In the genomic region with DNA sequence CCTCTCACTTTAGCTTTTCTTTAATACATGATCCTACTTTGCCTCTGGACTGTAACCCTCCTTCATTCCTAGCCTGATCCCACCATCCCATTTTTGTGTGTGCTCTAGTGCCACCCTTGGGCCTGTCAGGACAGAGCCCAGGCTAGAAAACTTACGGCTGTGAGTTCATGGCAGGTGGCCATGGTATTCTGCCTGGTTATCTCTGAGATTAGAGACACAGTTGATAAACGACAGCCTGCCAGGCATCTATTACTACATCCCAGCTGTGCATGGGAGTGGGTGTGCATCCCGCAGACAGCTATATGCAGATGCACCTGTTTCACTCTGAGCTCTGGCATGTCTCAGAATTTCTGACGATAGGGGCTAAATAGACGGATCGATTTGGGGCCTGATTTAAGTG, we compare ENCODE assay signal across 22 cellular contexts.
DNase-seq lines count a peak whose midpoint lies in the region; ATAC-seq and TF ChIP-seq lines count a peak whose summit lies in the region.
"Had no signal": no experiment of that assay in that cellular context is flagged by ENCODE, and none has a peak within 500 bp of the region (broad histone marks: within the 10 kb centered on the region; RNA-seq: fewer than 3 reads in every experiment).

No MANE protein-coding gene starts in this region.

- intact Hi-C loops in Right ventricle myocardium inferior (cut with DNase I), result no loop called here
- intact Hi-C loops in Right ventricle myocardium superior (cut with DNase I), result no loop called here

- ATAC-seq in Right ventricle myocardium inferior (peak; percentile 20), Right ventricle myocardium superior (ENCODE audit: poor library complexity) (no peak)
- ATAC-seq: A549, GM23338, HCT116, T-cell had no signal

- no peak overlapping the region for H3K4me3 ChIP-seq in endodermal cell (ENCODE audit: low read length)
- H3K4me3 ChIP-seq: A549, GM23338, SK-N-MC had no signal

- H3K4me3 Mint-ChIP-seq in endodermal cell, result no peak overlapping the region
- H3K4me3 Mint-ChIP-seq: B cell; GM23338; T-cell; T-helper 2 cell treated with Interferon-gamma antibody and Interleukin-4, amounts not matched to agents 5 μg/mL and 100 μg/mL, for 36 hours had no signal

- no peaks in the 10 kb centered on the region for H3K4me1 Mint-ChIP-seq in endodermal cell
- H3K4me1 Mint-ChIP-seq: B cell, GM23338, T-cell had no signal

- H3K9ac ChIP-seq in endodermal cell (ENCODE audit: extremely low read depth, low read length, poor library complexity, severe bottlenecking), result no peak overlapping the region
- H3K9ac ChIP-seq: KMS-11 had no signal

- H3K36me3 ChIP-seq in endodermal cell (ENCODE audit: control insufficient read depth, insufficient read depth, low read length), result no peaks in the 10 kb centered on the region

- H3K27me3 Mint-ChIP-seq in endodermal cell (ENCODE audit: insufficient read depth), result peaks cover 12% of the 10 kb centered on the region
- H3K27me3 Mint-ChIP-seq: B cell had no signal

- DNase-seq in Right ventricle myocardium inferior (ENCODE audit: missing footprints) (no peak), Right ventricle myocardium superior (no peak), NCI-H2171 treated with DMSO at 0.1 percent for 48 hours (lab: John Stamatoyannopoulos, UW) (peak; percentile 68), endodermal cell (no peak), SW480 (ENCODE audit: low spot score) (no peak), NCI-H748 (lab: John Stamatoyannopoulos, UW; ENCODE audit: unreplicated experiment) (no peak), 8988T (no peak)
- DNase-seq: DMS79 treated with DMSO at 0.1 percent for 48 hours, IMR-90, NCI-H187, NCI-H2107, NCI-H2227 treated with DMSO at 0.1 percent for 48 hours, NCI-H510A, SHP77, T-cell had no signal

- no peak overlapping the region for H3K27ac Mint-ChIP-seq in endodermal cell
- H3K27ac Mint-ChIP-seq: B cell; GM23338; T-cell; T-helper 2 cell treated with Interferon-gamma antibody and Interleukin-4, amounts not matched to agents 5 μg/mL and 100 μg/mL, for 36 hours had no signal

- peak; percentile 42 for TF ChIP-seq CTCF in endodermal cell (conservative IDR thresholded peaks at IDR 0.05)

- peaks cover 17% of the 10 kb centered on the region for H3K27me3 ChIP-seq in endodermal cell (ENCODE audit: control insufficient read depth, insufficient read depth, low read length, poor library complexity, severe bottlenecking)

- H3K4me1 ChIP-seq in endodermal cell (ENCODE audit: control insufficient read depth, insufficient read depth, low read length), result no peaks in the 10 kb centered on the region
- H3K4me1 ChIP-seq: A549 had no signal

- 84 to 88% methylated on average over 6 of the region's 6 CpGs for WGBS in endodermal cell (ENCODE audit: insufficient coverage in 1 of 2, insufficient read length in 1 of 2), 2 experiments

- H3K27ac ChIP-seq in endodermal cell (ENCODE audit: low read depth, low read length), result no peak overlapping the region
- H3K27ac ChIP-seq: A549, KMS-11, SK-N-MC had no signal

- peaks cover 24% of the 10 kb centered on the region for H3K9me3 Mint-ChIP-seq in endodermal cell

- H3K36me3 Mint-ChIP-seq in endodermal cell (ENCODE audit: low read depth), result no peaks in the 10 kb centered on the region
- H3K36me3 Mint-ChIP-seq: T-cell had no signal

- peaks cover 18% of the 10 kb centered on the region for H3K9me3 ChIP-seq in endodermal cell (ENCODE audit: control insufficient read depth, low read length)
- H3K9me3 ChIP-seq: A549 had no signal
